In genomic region chr1:47756411-47756810, GRCh38 we compare ENCODE assay signal across 20 cellular contexts.
"Had no signal": no experiment of that assay in that cellular context is flagged by ENCODE, and none has a peak within 500 bp of the region (broad histone marks: within the 10 kb centered on the region; RNA-seq: fewer than 3 reads in every experiment).

No MANE protein-coding gene starts in this region.

- ATAC-seq: naive thymus-derived CD4-positive, alpha-beta T cell; stimulated activated naive CD8-positive, alpha-beta T cell treated with anti-CD3 and anti-CD28 coated beads, Interleukin-15, Interleukin-2, amounts not matched to agents 100 U/mL and 50 U/mL, for 24 hours had no signal

- H3K36me3 ChIP-seq: breast epithelium, neural progenitor cell, right atrium auricular region, uterus had no signal

- DNase-seq: activated CD4-positive, alpha-beta T cell treated with anti-CD3 and anti-CD28 coated beads for 48 hours; activated CD4-positive, alpha-beta T cell treated with anti-CD3 and anti-CD28 coated beads, Interleukin-2, amount 50 U/mL, for 48 hours; activated CD8-positive, alpha-beta memory T cell treated with anti-CD3 and anti-CD28 coated beads, Interleukin-2, amount 50 U/mL, for 4 hours; activated T-cell treated with anti-CD3 and anti-CD28 coated beads, Interleukin-2, amount 50 U/mL, for 24 hours; effector CD8-positive, alpha-beta T cell; midbrain; naive thymus-derived CD4-positive, alpha-beta T cell; occipital lobe; stimulated activated CD4-positive, alpha-beta T cell treated with anti-CD3 and anti-CD28 coated beads, Interleukin-2, amount 100 ng/mL, for 48 hours; stimulated activated naive CD8-positive, alpha-beta T cell treated with anti-CD3 and anti-CD28 coated beads, Interleukin-15, Interleukin-2, amounts not matched to agents 100 U/mL and 50 U/mL, for 24 hours; T-helper 9 cell; testis; trophoblast cell; uterus had no signal

- H3K9me3 ChIP-seq: breast epithelium, right atrium auricular region, testis, uterus had no signal

- H3K27me3 ChIP-seq: breast epithelium, neural progenitor cell, right atrium auricular region, testis, uterus had no signal

- H3K27ac ChIP-seq: breast epithelium, neural progenitor cell, parathyroid adenoma, right atrium auricular region, testis, uterus, VCaP had no signal

- H3K4me1 ChIP-seq: neural progenitor cell, parathyroid adenoma, uterus had no signal

- H3K4me3 ChIP-seq: breast epithelium, neural progenitor cell, right atrium auricular region, smooth muscle cell, testis, uterus had no signal
